ENCODE assay signal across 6 cellular contexts in the genomic region with DNA sequence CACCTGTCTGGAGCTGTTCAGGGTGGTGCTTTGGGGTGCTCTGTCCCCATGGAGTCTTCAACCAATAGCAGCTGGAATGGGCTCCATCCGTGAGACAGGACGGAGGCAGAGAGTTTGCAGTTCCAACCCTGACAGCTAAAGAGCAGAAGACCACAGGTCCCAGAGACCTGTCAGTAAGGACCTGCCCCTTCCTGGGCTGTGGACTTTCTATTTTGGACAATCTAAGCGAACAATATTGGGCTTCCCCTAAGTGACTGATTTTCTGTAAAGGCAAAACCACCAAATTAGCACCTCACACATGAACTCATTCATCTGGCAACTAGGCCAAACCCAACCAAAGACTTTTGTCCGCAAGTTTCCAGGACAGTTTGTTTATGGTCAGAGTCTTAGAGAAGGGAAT. TPM values are rescaled to one million over a fixed set of nuclear protein-coding genes. Genes with fewer than 3 reads are reported as not detected.
"Had no signal": no experiment of that assay in that cellular context is flagged by ENCODE, and none has a peak within 500 bp of the region (broad histone marks: within the 10 kb centered on the region; RNA-seq: fewer than 3 reads in every experiment).

No MANE protein-coding gene starts in this region.

RNA-seq across cellular contexts. Expression of a gene that starts 50.5 kb away (rescaled TPM):
- total RNA-seq: GM23248, GM23338, H4, H7, H9, HFFc6 had no signal
- polyA plus RNA-seq: GM23248, GM23338 had no signal
